9 cellular contexts compared by ENCODE assay signal in genomic region chr17:17497065-17497844, GRCh38. TPM values are rescaled to one million over a fixed set of nuclear protein-coding genes. Genes with fewer than 3 reads are reported as not detected.
DNase-seq lines count a peak whose midpoint lies in the region; ATAC-seq, FAIRE-seq and TF ChIP-seq lines count a peak whose summit lies in the region.
"Had no signal": no experiment of that assay in that cellular context is flagged by ENCODE, and none has a peak within 500 bp of the region (broad histone marks: within the 10 kb centered on the region; RNA-seq: fewer than 3 reads in every experiment).

No MANE protein-coding gene starts in this region.

- peaks cover 12% of the 10 kb centered on the region; the same call in 1 of the 3 replicates for H3K36me3 ChIP-seq in K562 (ENCODE audit: control insufficient read depth, insufficient read depth, low read length)

- ATAC-seq in stimulated activated naive CD8-positive, alpha-beta T cell treated with anti-CD3 and anti-CD28 coated beads, Interleukin-15, Interleukin-2, amounts not matched to agents 100 U/mL and 50 U/mL, for 24 hours = no peak
- ATAC-seq in K562 = peak; percentile 5; the same call in 2 of the 3 replicates
- ATAC-seq in naive thymus-derived CD8-positive, alpha-beta T cell = no peak

- no peak overlapping the region for H3K27ac Mint-ChIP-seq in stimulated activated naive CD8-positive, alpha-beta T cell treated with anti-CD3 and anti-CD28 coated beads, Interleukin-15, Interleukin-2, amounts not matched to agents 100 ng/mL and 50 ng/mL, for 24 hours
- H3K27ac Mint-ChIP-seq in naive thymus-derived CD8-positive, alpha-beta T cell = peak overlapping the region in 2 of 10 donors; percentile 11 to 56
- H3K27ac Mint-ChIP-seq in activated T-helper 2 cell treated with anti-CD3 and anti-CD28 coated beads, Interferon-gamma antibody, Interleukin-2, Interleukin-4, amounts not matched to agents 10 μg/mL and 5 μg/mL and 100 μg/mL, durations not matched to agents 14 hours and 24 hours and 36 hours = no peak overlapping the region

- WGBS in K562 (ENCODE audit: insufficient coverage, low coverage, missing lambda C conversion rate) = 12% methylated on average over 13 of the region's 19 CpGs

- H3K9ac ChIP-seq in K562 (ENCODE audit: insufficient read depth in 1 of 2, low read depth in 2 of 2, low read length in 2 of 2) = no peak overlapping the region

- intact Hi-C loops in K562 (cut with micrococcal nuclease) = loop anchor here (2.0 to 5.0 kb wide), 3 partner anchors 72 to 145 kb away; no protein-coding TSS in a partner anchor
- intact Hi-C loops in activated T-helper 2 cell treated with anti-CD3 and anti-CD28 coated beads, Interferon-gamma antibody, Interleukin-2, Interleukin-4, amounts not matched to agents 10 μg/mL and 5 μg/mL and 100 μg/mL, durations not matched to agents 14 hours and 24 hours and 36 hours (cut with micrococcal nuclease) = loop anchor here (2.0 kb wide), 3 partner anchors 20 to 146 kb away; partner anchors contain the start of gene MED9

- no peak overlapping the region for H3K27ac ChIP-seq in K562 (ENCODE audit: extremely low read depth, low read depth, low read length)

- H3K4me3 ChIP-seq in K562 = no peak overlapping the region

- no peak overlapping the region for H2AFZ ChIP-seq in K562 (ENCODE audit: low read depth, low read length)

- no peak overlapping the region for H3K4me2 ChIP-seq in K562 (ENCODE audit: insufficient read depth, low read length)

- TF ChIP-seq RAD21 in K562 (CRISPR knock-in tag; conservative IDR thresholded peaks at IDR 0.05 in 1 of 2, IDR thresholded peaks at IDR 0.05 in 1 of 2) = no peak

- peaks cover 3 to 20% of the 10 kb centered on the region in 2 experiments; a peak in 2 of 5 replicates for H3K27me3 ChIP-seq in K562 (ENCODE audit: control insufficient read depth in 2 of 2, insufficient read depth in 2 of 2, low read length in 2 of 2)

- no peaks in the 10 kb centered on the region for H3K79me2 ChIP-seq in K562 (ENCODE audit: control insufficient read depth, insufficient read depth, low read length)

- no peak for FAIRE-seq in K562 (lab: Jason Lieb, UNC)
- FAIRE-seq: G401.6 had no signal

- no peak for TF ChIP-seq POLR2A in K562 (conservative IDR thresholded peaks at IDR 0.05)

- H3K27me3 Mint-ChIP-seq in stimulated activated naive CD8-positive, alpha-beta T cell treated with anti-CD3 and anti-CD28 coated beads, Interleukin-15, Interleukin-2, amounts not matched to agents 100 ng/mL and 50 ng/mL, for 24 hours = peaks cover 17% of the 10 kb centered on the region
- H3K27me3 Mint-ChIP-seq in naive thymus-derived CD8-positive, alpha-beta T cell = peaks cover 2 to 17% (median 7%) of the 10 kb centered on the region in 5 donors
- H3K27me3 Mint-ChIP-seq in activated T-helper 2 cell treated with anti-CD3 and anti-CD28 coated beads, Interferon-gamma antibody, Interleukin-2, Interleukin-4, amounts not matched to agents 10 μg/mL and 5 μg/mL and 100 μg/mL, durations not matched to agents 14 hours and 24 hours and 36 hours (ENCODE audit: low read depth) = peaks cover 17% of the 10 kb centered on the region

- CTCF ChIA-PET in K562 (lab: Yijun Ruan, JAX; ENCODE audit: low intra/inter-chr PET ratio) = interaction anchor here (1.7 to 1.8 kb wide), 2 partner anchors 74 to 141 kb away, joined by 4 to 8 read pairs; no protein-coding TSS in a partner anchor

- no peak; a peak in 1 of 6 replicates for TF ChIP-seq CTCF in K562 (IDR thresholded peaks at IDR 0.05 in 2 of 3, conservative IDR thresholded peaks at IDR 0.05 in 1 of 3; ENCODE audit: insufficient read depth in 2 of 3, low read depth in 1 of 3, low read length in 3 of 3)

- H3K9me3 ChIP-seq in K562 (replicated peaks; ENCODE audit: control insufficient read depth, insufficient read depth, low read depth, low read length) = no peaks in the 10 kb centered on the region

- no peak for TF ChIP-seq EP300 in K562 (IDR thresholded peaks at IDR 0.05; ENCODE audit: low read length)

- no peaks in the 10 kb centered on the region for H3K9me1 ChIP-seq in K562 (ENCODE audit: control insufficient read depth, insufficient read depth, low read length)

- POLR2A ChIA-PET in K562 (lab: Yijun Ruan, JAX) = interaction anchor here (0.6 to 1.2 kb wide), 8 partner anchors 8 to 299 kb away, joined by 3 to 7 read pairs (median 3); no protein-coding TSS in a partner anchor
- POLR2A ChIA-PET in naive thymus-derived CD8-positive, alpha-beta T cell (lab: Charles Lee) = interaction anchor here (0.5 to 2.3 kb wide), 8 partner anchors 8 to 484 kb away, joined by 3 to 15 read pairs (median 4); partner anchors contain the start of gene PEMT

- H3K36me3 Mint-ChIP-seq in stimulated activated naive CD8-positive, alpha-beta T cell treated with anti-CD3 and anti-CD28 coated beads, Interleukin-15, Interleukin-2, amounts not matched to agents 100 ng/mL and 50 ng/mL, for 24 hours (ENCODE audit: low read depth) = peaks cover 5% of the 10 kb centered on the region
- H3K36me3 Mint-ChIP-seq in naive thymus-derived CD8-positive, alpha-beta T cell = peaks cover 0 to 4% (median 0%) of the 10 kb centered on the region in 3 donors
- peaks cover 13% of the 10 kb centered on the region for H3K36me3 Mint-ChIP-seq in activated T-helper 2 cell treated with anti-CD3 and anti-CD28 coated beads, Interferon-gamma antibody, Interleukin-2, Interleukin-4, amounts not matched to agents 10 μg/mL and 5 μg/mL and 100 μg/mL, durations not matched to agents 14 hours and 24 hours and 36 hours (ENCODE audit: low read depth)

- peaks cover 0 to 16% of the 10 kb centered on the region in 2 experiments; a peak in 3 of 5 replicates for H3K4me1 ChIP-seq in K562 (replicated peaks in 1 of 2; ENCODE audit: control insufficient read depth in 2 of 2, insufficient read depth in 2 of 2, low read length in 2 of 2)

- no peaks in the 10 kb centered on the region for H3K9me3 Mint-ChIP-seq in stimulated activated naive CD8-positive, alpha-beta T cell treated with anti-CD3 and anti-CD28 coated beads, Interleukin-15, Interleukin-2, amounts not matched to agents 100 ng/mL and 50 ng/mL, for 24 hours
- no peaks in the 10 kb centered on the region for H3K9me3 Mint-ChIP-seq in naive thymus-derived CD8-positive, alpha-beta T cell
- H3K9me3 Mint-ChIP-seq in activated T-helper 2 cell treated with anti-CD3 and anti-CD28 coated beads, Interferon-gamma antibody, Interleukin-2, Interleukin-4, amounts not matched to agents 10 μg/mL and 5 μg/mL and 100 μg/mL, durations not matched to agents 14 hours and 24 hours and 36 hours = no peaks in the 10 kb centered on the region

- no TSS peak for BruUV-seq in K562 (replicated peaks; lab: Mats Ljungman, UMichigan)

- in situ Hi-C loops in K562 (cut with MboI) = no loop called here

- peak overlapping the region; percentile 47 for H3K4me3 Mint-ChIP-seq in stimulated activated naive CD8-positive, alpha-beta T cell treated with anti-CD3 and anti-CD28 coated beads, Interleukin-15, Interleukin-2, amounts not matched to agents 100 ng/mL and 50 ng/mL, for 24 hours
- H3K4me3 Mint-ChIP-seq in naive thymus-derived CD8-positive, alpha-beta T cell = peak overlapping the region; percentile 15 to 83 (median 66)
- no peak overlapping the region for H3K4me3 Mint-ChIP-seq in activated T-helper 2 cell treated with anti-CD3 and anti-CD28 coated beads, Interferon-gamma antibody, Interleukin-2, Interleukin-4, amounts not matched to agents 10 μg/mL and 5 μg/mL and 100 μg/mL, durations not matched to agents 14 hours and 24 hours and 36 hours (ENCODE audit: low read depth)

- peaks cover 17% of the 10 kb centered on the region for H3K4me1 Mint-ChIP-seq in stimulated activated naive CD8-positive, alpha-beta T cell treated with anti-CD3 and anti-CD28 coated beads, Interleukin-15, Interleukin-2, amounts not matched to agents 100 ng/mL and 50 ng/mL, for 24 hours (ENCODE audit: low read depth)
- H3K4me1 Mint-ChIP-seq in naive thymus-derived CD8-positive, alpha-beta T cell = peaks cover 6 to 19% (median 14%) of the 10 kb centered on the region in 4 donors
- H3K4me1 Mint-ChIP-seq in activated T-helper 2 cell treated with anti-CD3 and anti-CD28 coated beads, Interferon-gamma antibody, Interleukin-2, Interleukin-4, amounts not matched to agents 10 μg/mL and 5 μg/mL and 100 μg/mL, durations not matched to agents 14 hours and 24 hours and 36 hours (ENCODE audit: low read depth) = peaks cover 8% of the 10 kb centered on the region

- DNase-seq in stimulated activated naive CD8-positive, alpha-beta T cell treated with anti-CD3 and anti-CD28 coated beads, Interleukin-15, Interleukin-2, amounts not matched to agents 100 U/mL and 50 U/mL, for 24 hours = no peak
- DNase-seq in K562 (ENCODE audit: extremely low read depth in 1 of 4, low spot score in 3 of 4) = no peak
- DNase-seq in naive thymus-derived CD8-positive, alpha-beta T cell = no peak
- no peak for DNase-seq in activated T-helper 2 cell treated with anti-CD3 and anti-CD28 coated beads, Interferon-gamma antibody, Interleukin-2, Interleukin-4, amounts not matched to agents 10 μg/mL and 5 μg/mL and 100 μg/mL, durations not matched to agents 14 hours and 24 hours and 36 hours (ENCODE audit: low spot score)
- DNase-seq in NK-92 (lab: John Stamatoyannopoulos, UW; ENCODE audit: unreplicated experiment) = no peak
- DNase-seq in NCI-H146 treated with DMSO at 0.1 percent for 48 hours (lab: John Stamatoyannopoulos, UW; ENCODE audit: unreplicated experiment) = no peak
- DNase-seq in superior temporal gyrus (ENCODE audit: extremely low spot score) = no peak

- H4K20me1 ChIP-seq in K562 (replicated peaks; ENCODE audit: control insufficient read depth, insufficient read depth, low read length) = no peaks in the 10 kb centered on the region

RNA-seq across cellular contexts. Expression of gene RASD1, which starts 1.1 kb away (rescaled TPM):
- not detected in 2 replicates for total RNA-seq in K562 (2011; cell fraction: chromatin; rRNA removed; ENCODE audit: low replicate concordance)
- total RNA-seq in K562 (2011; cell fraction: nucleolus; rRNA removed) = 0.17 and 0.26 TPM in 2 replicates
- total RNA-seq in K562 (2011; cell fraction: nucleoplasm; rRNA removed) = 0.29 TPM in 1 of 2 replicates, not detected in the other
- total RNA-seq in K562 (2014; rRNA removed) (0.08 TPM in 1 of 2 replicates, not detected in the other), K562 (2014; rRNA removed; fragmentation: Illumina TruSeq; extraction: Trizol) (not detected in 2 replicates), K562 (2015; rRNA removed; fragmentation: Illumina TruSeq; extraction: Trizol) (not detected in 2 replicates), K562 (2021) (0.11 and 0.16 TPM in 2 replicates)
- polyA plus RNA-seq in K562 (2011; rRNA removed) (not detected in 2 replicates), K562 (2014; fragmentation: Illumina TruSeq; extraction: Trizol) (not detected in 2 replicates), K562 (2014; fragmentation: Nextera tagmentation; extraction: Ambion mirVana) (not detected), K562 (2014; rRNA removed) (not detected in 2 replicates)
- 0.04 and 0.10 TPM in 2 replicates for polyA plus RNA-seq in K562 (2011; cell fraction: cytosol; rRNA removed)
- 0.11 and 0.21 TPM in 2 replicates for polyA plus RNA-seq in K562 (2011; cell fraction: nucleus; rRNA removed)
- polyA plus RNA-seq in K562 (2012) = not detected in 2 replicates
- not detected in 2 replicates for polyA minus RNA-seq in K562 (2011; rRNA and poly(A)+ RNA removed)
- not detected in 2 replicates for polyA minus RNA-seq in K562 (2011; cell fraction: cytosol; rRNA and poly(A)+ RNA removed)
- polyA minus RNA-seq in K562 (2011; cell fraction: nucleus; rRNA and poly(A)+ RNA removed) = 0.27 and 0.56 TPM in 2 replicates
- total RNA-seq in naive thymus-derived CD8-positive, alpha-beta T cell = 1 to 10 TPM; 2.8 to 4.2 TPM
- under 1 TPM; 0.23 to 0.54 (median 0.35) TPM for polyA plus RNA-seq in naive thymus-derived CD8-positive, alpha-beta T cell
- 4.6 and 4.9 TPM in 2 replicates for total RNA-seq in activated T-helper 2 cell treated with anti-CD3 and anti-CD28 coated beads, Interferon-gamma antibody, Interleukin-2, Interleukin-4, amounts not matched to agents 10 μg/mL and 5 μg/mL and 100 μg/mL, durations not matched to agents 14 hours and 24 hours and 36 hours

RNA-seq across cellular contexts. Expression of gene MED9, which starts 20.5 kb away (rescaled TPM):
- total RNA-seq in K562 (2011; cell fraction: chromatin; rRNA removed; ENCODE audit: low replicate concordance) = 33.8 and 39.7 TPM in 2 replicates
- total RNA-seq in K562 (2011; cell fraction: nucleolus; rRNA removed) = 29.3 and 37.5 TPM in 2 replicates
- total RNA-seq in K562 (2011; cell fraction: nucleoplasm; rRNA removed) = 33.7 and 41.4 TPM in 2 replicates
- total RNA-seq in K562 (2014; rRNA removed) (13.4 and 19.0 TPM in 2 replicates), K562 (2014; rRNA removed; fragmentation: Illumina TruSeq; extraction: Trizol) (11.8 and 12.3 TPM in 2 replicates), K562 (2015; rRNA removed; fragmentation: Illumina TruSeq; extraction: Trizol) (11.7 and 12.7 TPM in 2 replicates), K562 (2021) (15.3 and 15.5 TPM in 2 replicates)
- polyA plus RNA-seq in K562 (2011; rRNA removed) (12.7 and 13.3 TPM in 2 replicates), K562 (2014; fragmentation: Illumina TruSeq; extraction: Trizol) (11.9 and 14.2 TPM in 2 replicates), K562 (2014; fragmentation: Nextera tagmentation; extraction: Ambion mirVana) (1 to 10 TPM; 2.2 to 2.4 TPM), K562 (2014; rRNA removed) (15.8 and 16.1 TPM in 2 replicates)
- polyA plus RNA-seq in K562 (2011; cell fraction: cytosol; rRNA removed) = 15.8 and 18.2 TPM in 2 replicates
- polyA plus RNA-seq in K562 (2011; cell fraction: nucleus; rRNA removed) = 15.7 and 16.3 TPM in 2 replicates
- polyA plus RNA-seq in K562 (2012) = 9.7 and 10.4 TPM in 2 replicates
- polyA minus RNA-seq in K562 (2011; rRNA and poly(A)+ RNA removed) = 12.5 and 13.2 TPM in 2 replicates
- polyA minus RNA-seq in K562 (2011; cell fraction: cytosol; rRNA and poly(A)+ RNA removed) = 8.5 and 9.4 TPM in 2 replicates
- polyA minus RNA-seq in K562 (2011; cell fraction: nucleus; rRNA and poly(A)+ RNA removed) = 18.0 and 18.4 TPM in 2 replicates
- 10 to 100 TPM; 19.2 to 20.4 TPM for total RNA-seq in naive thymus-derived CD8-positive, alpha-beta T cell
- polyA plus RNA-seq in naive thymus-derived CD8-positive, alpha-beta T cell = 10 to 100 TPM; 11.9 to 17.4 (median 13.7) TPM
- total RNA-seq in activated T-helper 2 cell treated with anti-CD3 and anti-CD28 coated beads, Interferon-gamma antibody, Interleukin-2, Interleukin-4, amounts not matched to agents 10 μg/mL and 5 μg/mL and 100 μg/mL, durations not matched to agents 14 hours and 24 hours and 36 hours = 12.6 and 13.1 TPM in 2 replicates
